15 cellular contexts compared by ENCODE assay signal in genomic region chr1:183164350-183164749, GRCh38. TPM values are rescaled to one million over a fixed set of nuclear protein-coding genes. Genes with fewer than 3 reads are reported as not detected.
DNase-seq lines count a peak whose midpoint lies in the region; ATAC-seq, FAIRE-seq and TF ChIP-seq lines count a peak whose summit lies in the region.
"Had no signal": no experiment of that assay in that cellular context is flagged by ENCODE, and none has a peak within 500 bp of the region (broad histone marks: within the 10 kb centered on the region; RNA-seq: fewer than 3 reads in every experiment).

No MANE protein-coding gene starts in this region.

- FAIRE-seq in GM12892 (lab: Jason Lieb, UNC) = no peak
- FAIRE-seq: A204.1 had no signal

- no peaks in the 10 kb centered on the region for H3K9me3 ChIP-seq in A673 (ENCODE audit: low read depth, low read length, poor library complexity, severe bottlenecking)
- H3K9me3 ChIP-seq in HUES48 (ENCODE audit: control insufficient read depth, insufficient read depth, low read length) = no peaks in the 10 kb centered on the region
- H3K9me3 ChIP-seq: esophagus muscularis mucosa had no signal

- H3K36me3 ChIP-seq in A673 (ENCODE audit: insufficient read depth, low read length, poor library complexity, severe bottlenecking) (no peaks in the 10 kb centered on the region), HUES48 (ENCODE audit: control insufficient read depth, insufficient read depth, low read length) (no peaks in the 10 kb centered on the region)
- H3K36me3 ChIP-seq: esophagus muscularis mucosa had no signal

- no peak for ATAC-seq in GM21360 (IDR thresholded peaks at IDR 0.05; ENCODE audit: unreplicated experiment)
- ATAC-seq in HG03442 (IDR thresholded peaks at IDR 0.05; ENCODE audit: unreplicated experiment) = no peak
- ATAC-seq: activated CD8-positive, alpha-beta T cell treated with anti-CD3 and anti-CD28 coated beads, Interleukin-2, amount 10 ng/mL, durations not matched to agents 7 days and 5 days had no signal

- H3K4me3 ChIP-seq in A673 (ENCODE audit: low read depth, low read length, poor library complexity, severe bottlenecking) = no peak overlapping the region
- H3K4me3 ChIP-seq in HUES48 (ENCODE audit: low read depth, low read length) = no peak overlapping the region
- no peak overlapping the region for H3K4me3 ChIP-seq in astrocyte of the spinal cord (ENCODE audit: low read depth, low read length)
- H3K4me3 ChIP-seq: esophagus muscularis mucosa, skin epidermis had no signal

- H3K27me3 ChIP-seq in A673 (replicated peaks; ENCODE audit: insufficient read depth, low read depth, low read length, poor library complexity) (no peaks in the 10 kb centered on the region), HUES48 (ENCODE audit: control insufficient read depth, insufficient read depth, low read length) (no peaks in the 10 kb centered on the region)
- H3K27me3 ChIP-seq: esophagus muscularis mucosa had no signal

- POLR2A ChIA-PET in A673 (lab: Charles Lee; ENCODE audit: low non-redundant PET) = no interaction called here

- no peak overlapping the region for H3K9ac ChIP-seq in HUES48 (ENCODE audit: low read depth, low read length)

- TF ChIP-seq CTCF in A673 (conservative IDR thresholded peaks at IDR 0.05; ENCODE audit: low read depth, low read length) = no peak
- no peak for TF ChIP-seq CTCF in astrocyte of the spinal cord (IDR thresholded peaks at IDR 0.05; ENCODE audit: low read depth, low read length)

- CTCF ChIA-PET in A673 (lab: Charles Lee) = no interaction called here

- in situ Hi-C loops in astrocyte of the spinal cord (cut with HindIII; ENCODE audit: low sequenced_read_pairs) = no loop called here

- peaks cover 16% of the 10 kb centered on the region for H3K4me1 ChIP-seq in A673 (ENCODE audit: insufficient read depth, low read length, poor library complexity, severe bottlenecking)
- peaks cover 16% of the 10 kb centered on the region for H3K4me1 ChIP-seq in HUES48 (ENCODE audit: control insufficient read depth, insufficient read depth, low read length)

- no TSS peak for BruUV-seq in A673 (replicated peaks; lab: Mats Ljungman, UMichigan)

- H3K27ac ChIP-seq in A673 (ENCODE audit: low read depth, low read length, poor library complexity, severe bottlenecking) = no peak overlapping the region
- peak overlapping the region; percentile 72 for H3K27ac ChIP-seq in HUES48 (ENCODE audit: low read depth, low read length)
- H3K27ac ChIP-seq: esophagus muscularis mucosa had no signal

- no peak for TF ChIP-seq POLR2A in GM12892 (IDR thresholded peaks at IDR 0.05; ENCODE audit: low read depth, low read length)

- intact Hi-C loops in A673 (cut with micrococcal nuclease; ENCODE audit: unreplicated experiment) = no loop called here

- peak; percentile 47 for DNase-seq in A673 (ENCODE audit: low spot score)
- peak; percentile 65 for DNase-seq in astrocyte of the spinal cord (ENCODE audit: low read depth, low spot score)
- peak; percentile 81 for DNase-seq in iris pigment epithelial cell (ENCODE audit: low read depth)
- DNase-seq in GF-D8 (lab: John Stamatoyannopoulos, UW) = no peak
- no peak for DNase-seq in GM12892 (ENCODE audit: insufficient read length)
- DNase-seq: activated CD8-positive, alpha-beta T cell treated with anti-CD3 and anti-CD28 coated beads, Interleukin-2, amount 10 ng/mL, durations not matched to agents 7 days and 5 days; activated naive CD8-positive, alpha-beta T cell treated with anti-CD3 and anti-CD28 coated beads for 36 hours; SHP77 had no signal

RNA-seq across cellular contexts. Expression of gene LAMC2, which starts 21.7 kb away (rescaled TPM):
- total RNA-seq in A673 (2021) = 0.11 and 0.26 TPM in 2 replicates
- 0.30 TPM for polyA plus RNA-seq in GM12892 (2012; ENCODE audit: missing spikeins)
- total RNA-seq: activated CD8-positive, alpha-beta T cell treated with anti-CD3 and anti-CD28 coated beads, Interleukin-2, amount 10 ng/mL, durations not matched to agents 7 days and 5 days; activated naive CD8-positive, alpha-beta T cell treated with anti-CD3 and anti-CD28 coated beads for 36 hours had no signal
- polyA plus RNA-seq: IgD-negative memory B cell had no signal

Comparison
In these comparisons a context has a peak if more than half of its experiments do, and no peak if none do; other contexts are left out.
1. DNase-seq: peak in A673 (single experiment), astrocyte of the spinal cord (single experiment) and iris pigment epithelial cell (single experiment); none in GF-D8 (single experiment) and GM12892 (single experiment).